In the genomic region with DNA sequence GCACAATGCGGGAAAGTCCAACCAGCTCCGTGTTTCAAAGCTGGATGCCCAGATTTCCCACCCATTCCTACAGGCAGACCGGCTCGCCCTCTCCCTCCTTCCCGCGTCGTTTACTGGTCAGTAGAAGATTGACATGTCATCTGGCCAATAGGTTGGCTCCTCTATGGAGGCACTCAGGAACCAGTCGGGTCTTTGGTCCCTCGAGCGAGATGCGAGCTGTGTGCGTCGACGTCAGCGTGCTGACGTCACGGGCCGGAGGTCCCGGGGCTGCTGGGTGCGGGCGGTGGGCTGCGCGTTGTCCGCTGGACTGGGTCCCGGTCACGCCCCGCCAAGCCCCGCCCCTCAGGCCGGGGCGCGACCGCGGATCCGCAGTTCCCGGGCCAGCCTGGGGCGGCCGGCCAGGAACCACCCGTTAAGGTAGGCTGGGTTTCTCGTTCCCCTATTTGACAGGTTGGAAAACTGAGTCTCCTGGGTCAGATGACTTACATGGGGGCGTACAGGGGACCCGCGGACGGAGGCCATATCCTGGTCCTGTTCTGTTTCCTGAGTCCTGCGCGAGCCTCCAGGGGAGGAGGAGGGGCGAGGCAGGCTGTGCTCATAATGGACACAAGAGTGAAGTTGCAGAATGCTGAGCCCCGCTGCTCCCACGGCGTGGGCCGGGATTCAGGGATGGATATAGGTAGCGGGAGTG, we compare ENCODE assay signal across 8 cellular contexts. TPM values are rescaled to one million over a fixed set of nuclear protein-coding genes. Genes with fewer than 3 reads are reported as not detected.
DNase-seq lines count a peak whose midpoint lies in the region; ATAC-seq and TF ChIP-seq lines count a peak whose summit lies in the region.

A gene with protein sequence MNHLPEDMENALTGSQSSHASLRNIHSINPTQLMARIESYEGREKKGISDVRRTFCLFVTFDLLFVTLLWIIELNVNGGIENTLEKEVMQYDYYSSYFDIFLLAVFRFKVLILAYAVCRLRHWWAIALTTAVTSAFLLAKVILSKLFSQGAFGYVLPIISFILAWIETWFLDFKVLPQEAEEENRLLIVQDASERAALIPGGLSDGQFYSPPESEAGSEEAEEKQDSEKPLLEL (plus strand): TSS at position 242 of the 691 bp plus-strand sequence. CDS start 29,260 bp downstream, outside the sequence.

- H3K4me1 ChIP-seq in spleen = peaks cover 20 to 55% (median 40%) of the 10 kb centered on the region in 6 donors

- no peaks in the 10 kb centered on the region for H3K27me3 ChIP-seq in spleen (replicated peaks in 1 of 7)

- peak in 1 of 3 donors; percentile 58 for TF ChIP-seq POLR2A in spleen (IDR thresholded peaks at IDR 0.05)

- no peak for TF ChIP-seq CTCF in AG09309 (IDR thresholded peaks at IDR 0.05; ENCODE audit: control insufficient read depth, insufficient read depth, low read depth, low read length, missing control alignments)
- peak in 6 of 11 experiments; percentile 31 to 66 (median 46) for TF ChIP-seq CTCF in spleen (IDR thresholded peaks at IDR 0.05 in 8 of 11, conservative IDR thresholded peaks at IDR 0.05 in 3 of 11)

- H3K4me3 ChIP-seq in AG09309 (ENCODE audit: control insufficient read depth, low read depth, low read length) (peak within 1 kb of the TSS; percentile 95), spleen (peak within 1 kb of the TSS; percentile 58 to 88 (median 74))

- H3K9me3 ChIP-seq in spleen = no peaks in the 10 kb centered on the region

- peak within 1 kb of the TSS; percentile 91 to 96 (median 94) for H3K27ac ChIP-seq in spleen

- H3K36me3 ChIP-seq in spleen = no peaks in the 10 kb centered on the region

- 0 to 1% (median 0%) methylated on average over 19 to 51 of the region's 51 CpGs for WGBS in spleen, 5 donors

- ATAC-seq in GM19023 (IDR thresholded peaks at IDR 0.05; ENCODE audit: unreplicated experiment) (peak; percentile 99), HG03280 (IDR thresholded peaks at IDR 0.05; ENCODE audit: unreplicated experiment) (peak; percentile 99)

- peak; percentile 100 for DNase-seq in AG09309 (ENCODE audit: low read depth)
- peak; percentile 99 for DNase-seq in NCI-H345 treated with DMSO at 0.1 percent for 48 hours (lab: John Stamatoyannopoulos, UW; ENCODE audit: unreplicated experiment)
- peak; percentile 65 to 75 (median 73) for DNase-seq in activated CD4-positive, CD25-positive, alpha-beta regulatory T cell (lab: John Stamatoyannopoulos, UW)
- peak; percentile 91 for DNase-seq in central memory CD4-positive, alpha-beta T cell
- DNase-seq in inferior parietal cortex (ENCODE audit: extremely low spot score) = peak; percentile 100
- peak; percentile 97 for DNase-seq in spleen

- intact Hi-C loops in spleen (cut with DNase I; ENCODE audit: low total_unique reads) = no loop called here

RNA-seq across cellular contexts. Expression of the gene that starts here (rescaled TPM):
- total RNA-seq in spleen = 10 to 100 TPM; 29.8 to 50.2 (median 38.8) TPM
- 10 to 100 TPM; 19.8 to 30.6 (median 24.1) TPM for polyA plus RNA-seq in spleen

Comparison
In these comparisons a context has a peak if more than half of its experiments do, and no peak if none do; other contexts are left out.
1. Peak in every context shown above with its lines: DNase-seq, ATAC-seq, H3K4me3 ChIP-seq and H3K27ac ChIP-seq.